ENCODE assay signal across 14 cellular contexts in the genomic region with DNA sequence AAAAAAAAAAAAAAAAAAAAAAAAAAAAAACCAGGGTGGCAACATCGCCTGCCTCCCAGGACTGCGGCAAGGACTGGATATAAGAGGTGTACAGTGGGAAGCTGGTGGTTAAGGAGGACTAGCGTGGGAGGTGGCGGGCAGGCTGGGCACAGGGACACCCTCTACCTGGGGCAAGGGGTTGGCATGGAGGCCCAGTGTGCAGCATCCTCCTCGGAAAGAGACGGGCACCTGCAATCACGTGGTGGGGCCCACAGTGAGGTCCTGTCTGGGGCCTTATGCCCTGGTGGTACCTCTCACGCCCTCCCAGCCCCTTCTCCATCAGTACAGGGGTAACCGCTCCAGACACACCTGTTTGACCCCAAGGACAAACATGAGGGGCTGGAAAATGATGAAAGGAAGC. TPM values are rescaled to one million over a fixed set of nuclear protein-coding genes. Genes with fewer than 3 reads are reported as not detected.
DNase-seq lines count a peak whose midpoint lies in the region; ATAC-seq and TF ChIP-seq lines count a peak whose summit lies in the region.
"Had no signal": no experiment of that assay in that cellular context is flagged by ENCODE, and none has a peak within 500 bp of the region (broad histone marks: within the 10 kb centered on the region; RNA-seq: fewer than 3 reads in every experiment).

No MANE protein-coding gene starts in this region.

- CTCF ChIA-PET in mammary epithelial cell (lab: Charles Lee; ENCODE audit: low non-redundant PET) = no interaction called here

- H3K27me3 ChIP-seq in HUES48 (ENCODE audit: control insufficient read depth, insufficient read depth, low read length) = no peaks in the 10 kb centered on the region
- no peaks in the 10 kb centered on the region for H3K27me3 ChIP-seq in mammary epithelial cell (ENCODE audit: insufficient read depth, low read length)
- H3K27me3 ChIP-seq in lower lobe of right lung (ENCODE audit: low read depth) = no peaks in the 10 kb centered on the region
- H3K27me3 ChIP-seq in smooth muscle cell (ENCODE audit: low read depth) = no peaks in the 10 kb centered on the region
- H3K27me3 ChIP-seq in brain microvascular endothelial cell (replicated peaks) = no peaks in the 10 kb centered on the region
- no peaks in the 10 kb centered on the region for H3K27me3 ChIP-seq in upper lobe of right lung
- no peaks in the 10 kb centered on the region for H3K27me3 ChIP-seq in testis
- H3K27me3 ChIP-seq: left lung had no signal

- H3K27ac ChIP-seq in HUES48 (ENCODE audit: low read depth, low read length) = peak overlapping the region; percentile 1
- H3K27ac ChIP-seq in mammary epithelial cell (ENCODE audit: insufficient read depth, low read depth, low read length) = peak overlapping the region; percentile 96
- no peak overlapping the region for H3K27ac ChIP-seq in lower lobe of right lung
- H3K27ac ChIP-seq in smooth muscle cell (ENCODE audit: low read depth) = peak overlapping the region; percentile 68
- no peak overlapping the region for H3K27ac ChIP-seq in brain microvascular endothelial cell
- H3K27ac ChIP-seq in upper lobe of right lung = no peak overlapping the region
- no peak overlapping the region for H3K27ac ChIP-seq in testis

- dilution Hi-C loops in mammary epithelial cell (cut with HindIII; ENCODE audit: low sequenced_read_pairs) = no loop called here

- no peak for DNase-seq in mammary epithelial cell
- DNase-seq in lower lobe of right lung = peak; percentile 21
- no peak for DNase-seq in smooth muscle cell (lab: John Stamatoyannopoulos, UW; ENCODE audit: unreplicated experiment)
- no peak for DNase-seq in brain microvascular endothelial cell
- DNase-seq in upper lobe of right lung = no peak
- no peak for DNase-seq in testis
- DNase-seq: activated CD4-positive, CD25-positive, alpha-beta regulatory T cell; left lung; NCI-H1048; NCI-H2171; stimulated activated naive B cell treated with anti-CD40 and anti-IgM and Interleukin-4, amounts not matched to agents 10 μg/mL and 1 μg/mL and 100 μg/mL, for 72 hours; T-helper 17 cell had no signal

- H4K20me1 ChIP-seq in mammary epithelial cell (ENCODE audit: insufficient read depth, low read length) (no peaks in the 10 kb centered on the region), smooth muscle cell (ENCODE audit: low read depth) (peaks cover 99% of the 10 kb centered on the region)

- no peaks in the 10 kb centered on the region; the same call in 1 of the 2 replicates for H3K36me3 ChIP-seq in HUES48 (ENCODE audit: control insufficient read depth, insufficient read depth, low read length)
- no peaks in the 10 kb centered on the region for H3K36me3 ChIP-seq in mammary epithelial cell (ENCODE audit: insufficient read depth, low read length)
- H3K36me3 ChIP-seq in lower lobe of right lung = no peaks in the 10 kb centered on the region
- H3K36me3 ChIP-seq in smooth muscle cell (ENCODE audit: low read depth) = no peaks in the 10 kb centered on the region
- no peaks in the 10 kb centered on the region for H3K36me3 ChIP-seq in brain microvascular endothelial cell (replicated peaks)
- no peaks in the 10 kb centered on the region for H3K36me3 ChIP-seq in upper lobe of right lung
- H3K36me3 ChIP-seq in testis (ENCODE audit: low read depth, missing control alignments) = no peaks in the 10 kb centered on the region
- H3K36me3 ChIP-seq: left lung had no signal

- 0 out of 2 replicates have a peak, but pooled peaks cover 12% of the 10 kb centered on the region for H3K4me1 ChIP-seq in HUES48 (ENCODE audit: control insufficient read depth, insufficient read depth, low read length)
- peaks cover 34% of the 10 kb centered on the region for H3K4me1 ChIP-seq in mammary epithelial cell (ENCODE audit: insufficient read depth, low read length)
- peaks cover 37% of the 10 kb centered on the region for H3K4me1 ChIP-seq in lower lobe of right lung
- peaks cover 44% of the 10 kb centered on the region for H3K4me1 ChIP-seq in smooth muscle cell (ENCODE audit: low read depth)
- H3K4me1 ChIP-seq in upper lobe of right lung = peaks cover 6% of the 10 kb centered on the region
- H3K4me1 ChIP-seq in testis = peaks cover 7% of the 10 kb centered on the region

- intact Hi-C loops in mammary epithelial cell (cut with micrococcal nuclease) = loop anchor here (2.0 kb wide), 1 partner anchor 26 kb away; no protein-coding TSS in a partner anchor
- intact Hi-C loops in lower lobe of right lung (cut with DNase I) = no loop called here
- intact Hi-C loops in upper lobe of right lung (cut with DNase I) = no loop called here
- intact Hi-C loops in testis (cut with DNase I; ENCODE audit: low total_unique reads) = no loop called here

- TF ChIP-seq CTCF in mammary epithelial cell (conservative IDR thresholded peaks at IDR 0.05 in 1 of 2, IDR thresholded peaks at IDR 0.05 in 1 of 2; ENCODE audit: extremely low read depth in 1 of 2, insufficient read depth in 1 of 2, low read depth in 1 of 2, low read length in 2 of 2) = no peak
- TF ChIP-seq CTCF in lower lobe of right lung (IDR thresholded peaks at IDR 0.05) = no peak
- TF ChIP-seq CTCF in smooth muscle cell (IDR thresholded peaks at IDR 0.05; ENCODE audit: borderline replicate concordance, insufficient read depth, poor library complexity, severe bottlenecking) = no peak
- no peak for TF ChIP-seq CTCF in brain microvascular endothelial cell (IDR thresholded peaks at IDR 0.05; ENCODE audit: low read depth, low read length, missing control alignments)
- TF ChIP-seq CTCF in upper lobe of right lung (IDR thresholded peaks at IDR 0.05) = no peak
- TF ChIP-seq CTCF in testis (IDR thresholded peaks at IDR 0.05) = no peak

- H3F3A ChIP-seq in smooth muscle cell (ENCODE audit: low read depth) = no peaks in the 10 kb centered on the region

- H3K4me3 ChIP-seq in HUES48 (ENCODE audit: low read depth, low read length) = no peak overlapping the region
- no peak overlapping the region for H3K4me3 ChIP-seq in mammary epithelial cell (replicated peaks in 1 of 3; ENCODE audit: insufficient read depth in 1 of 3, low read depth in 2 of 3, low read length in 3 of 3)
- no peak overlapping the region for H3K4me3 ChIP-seq in lower lobe of right lung
- no peak overlapping the region for H3K4me3 ChIP-seq in smooth muscle cell
- no peak overlapping the region for H3K4me3 ChIP-seq in brain microvascular endothelial cell (ENCODE audit: low read depth, low read length)
- no peak overlapping the region for H3K4me3 ChIP-seq in upper lobe of right lung
- H3K4me3 ChIP-seq in testis = no peak overlapping the region
- H3K4me3 ChIP-seq: left lung had no signal

- BruUV-seq in mammary epithelial cell (replicated peaks; lab: Mats Ljungman, UMichigan) = no TSS peak

- H3K4me2 ChIP-seq in mammary epithelial cell (ENCODE audit: insufficient read depth, low read depth, low read length) (peak overlapping the region; percentile 63), smooth muscle cell (no peak overlapping the region)

- no peak overlapping the region for H2AFZ ChIP-seq in mammary epithelial cell (ENCODE audit: low read depth, low read length)
- H2AFZ ChIP-seq in smooth muscle cell (ENCODE audit: low read depth) = no peak overlapping the region

- H3K79me2 ChIP-seq in mammary epithelial cell (ENCODE audit: insufficient read depth, low read length) (peaks cover 81% of the 10 kb centered on the region), smooth muscle cell (ENCODE audit: low read depth) (peaks cover 91% of the 10 kb centered on the region)

- 100% methylated on average over 5 of the region's 9 CpGs for WGBS in mammary epithelial cell (ENCODE audit: low coverage, missing lambda C conversion rate)
- 92% methylated on average over 7 of the region's 9 CpGs for WGBS in smooth muscle cell (ENCODE audit: low lambda C conversion rate)
- WGBS in testis, 2 donors = 94 to 95% methylated on average over 4 to 9 of the region's 9 CpGs

- in situ Hi-C loops in mammary epithelial cell (cut with MboI; ENCODE audit: low sequenced_read_pairs in 2 of 2) (no loop called here), brain microvascular endothelial cell (cut with HindIII; ENCODE audit: low pct_ligation_motif_present, low sequenced_read_pairs) (no loop called here)

- TF ChIP-seq POLR2A in testis (IDR thresholded peaks at IDR 0.05) = no peak

- ATAC-seq in lower lobe of right lung (no peak), upper lobe of right lung (no peak), GM18520 (IDR thresholded peaks at IDR 0.05; ENCODE audit: unreplicated experiment) (no peak)
- ATAC-seq: left lung; stimulated activated naive B cell treated with anti-CD40 and anti-IgM and Interleukin-4, amounts not matched to agents 10 μg/mL and 1 μg/mL and 100 μg/mL, for 72 hours; T-helper 17 cell had no signal

- H3K9ac ChIP-seq in HUES48 (ENCODE audit: low read depth, low read length) = no peak overlapping the region
- H3K9ac ChIP-seq in mammary epithelial cell (ENCODE audit: insufficient read depth, low read length) = peak overlapping the region; percentile 86
- H3K9ac ChIP-seq in smooth muscle cell (ENCODE audit: low read depth) = no peak overlapping the region

- H3K9me3 ChIP-seq in HUES48 (ENCODE audit: control insufficient read depth, insufficient read depth, low read length) (no peaks in the 10 kb centered on the region), mammary epithelial cell (replicated peaks; ENCODE audit: insufficient read depth, low read length) (no peaks in the 10 kb centered on the region), lower lobe of right lung (no peaks in the 10 kb centered on the region), smooth muscle cell (replicated peaks; ENCODE audit: low read depth) (no peaks in the 10 kb centered on the region), upper lobe of right lung (no peaks in the 10 kb centered on the region), testis (no peaks in the 10 kb centered on the region)
- H3K9me3 ChIP-seq: left lung had no signal

RNA-seq across cellular contexts. Expression of a gene that starts 27.9 kb away (rescaled TPM):
- 100 to 1,000 TPM in 1 of 2 donors, 10 to 100 TPM in 1; 99.8 to 103 TPM for total RNA-seq in mammary epithelial cell
- polyA plus RNA-seq in mammary epithelial cell = 99.0 TPM
- 120 TPM for polyA minus RNA-seq in mammary epithelial cell
- total RNA-seq in lower lobe of right lung = 36.3 TPM
- total RNA-seq in smooth muscle cell = 328 and 334 TPM in 2 replicates
- polyA plus RNA-seq in smooth muscle cell = 253 and 333 TPM in 2 replicates
- 58.4 TPM for total RNA-seq in upper lobe of right lung
- total RNA-seq in testis = 10 to 100 TPM; 33.8 to 41.8 TPM
- polyA plus RNA-seq in testis (ENCODE audit: insufficient read depth, low read depth, low replicate concordance) = 26.7 TPM
- total RNA-seq: T-helper 17 cell had no signal

Comparison
In these comparisons a context has a peak if more than half of its experiments do, and no peak if none do; other contexts are left out.
1. H3K27ac ChIP-seq: peak in HUES48 (single experiment), mammary epithelial cell (single experiment) and smooth muscle cell (single experiment); none in lower lobe of right lung (single experiment), brain microvascular endothelial cell (single experiment), upper lobe of right lung (single experiment) and testis (0 of 2).